19 cellular contexts compared by ENCODE assay signal in genomic region chr6:43953256-43953655, GRCh38.
DNase-seq lines count a peak whose midpoint lies in the region; ATAC-seq and TF ChIP-seq lines count a peak whose summit lies in the region.
"Had no signal": no experiment of that assay in that cellular context is flagged by ENCODE, and none has a peak within 500 bp of the region (broad histone marks: within the 10 kb centered on the region; RNA-seq: fewer than 3 reads in every experiment).

No MANE protein-coding gene starts in this region.

- ATAC-seq in HG03135 (IDR thresholded peaks at IDR 0.05; ENCODE audit: unreplicated experiment): no peak
- no peak for ATAC-seq in HG03280 (IDR thresholded peaks at IDR 0.05; ENCODE audit: unreplicated experiment)
- ATAC-seq: effector memory CD8-positive, alpha-beta T cell had no signal

- H3K4me3 ChIP-seq in adrenal gland: no peak overlapping the region
- H3K4me3 ChIP-seq: coronary artery, GM23248, testis had no signal

- 46 to 73% (median 53%) methylated on average over 2 of the region's 2 CpGs for WGBS in adrenal gland, 4 donors

- H3K4me1 ChIP-seq in adrenal gland (replicated peaks in 1 of 2): peaks cover 10 to 24% of the 10 kb centered on the region in 2 donors

- no peak for TF ChIP-seq CTCF in adrenal gland (IDR thresholded peaks at IDR 0.05)

- no peaks in the 10 kb centered on the region for H3K27me3 ChIP-seq in adrenal gland
- H3K27me3 ChIP-seq: testis had no signal

- H3K36me3 ChIP-seq in adrenal gland (replicated peaks in 1 of 2): no peaks in the 10 kb centered on the region

- DNase-seq in NOMO-1 treated with DMSO at 0.1 percent for 48 hours (lab: John Stamatoyannopoulos, UW; ENCODE audit: unreplicated experiment): peak; percentile 4
- DNase-seq in NOMO-1 treated with dmso at 0.1 percent for 144 hours (lab: John Stamatoyannopoulos, UW; ENCODE audit: unreplicated experiment): no peak
- peak; percentile 0 for DNase-seq in Daoy (ENCODE audit: low read depth)
- peak in 1 of 7 donors; percentile 48 for DNase-seq in adrenal gland
- DNase-seq in mesenteric fat pad (ENCODE audit: low spot score): peak; percentile 43
- DNase-seq in NCI-H1092 treated with DMSO at 0.1 percent for 48 hours (lab: John Stamatoyannopoulos, UW): no peak
- DNase-seq: activated CD4-positive, alpha-beta T cell treated with anti-CD3 and anti-CD28 coated beads, Interleukin-2, amount 10 ng/mL, durations not matched to agents 7 days and 5 days; CD4-positive, alpha-beta memory T cell; effector memory CD8-positive, alpha-beta T cell; HFFc6; NCI-H1105 treated with DMSO at 0.1 percent for 48 hours; NCI-H2029 treated with DMSO at 0.1 percent for 48 hours; NCI-H526 treated with DMSO at 0.1 percent for 48 hours; stimulated activated naive CD4-positive, alpha-beta T cell had no signal

- no peaks in the 10 kb centered on the region for H3K9me3 ChIP-seq in adrenal gland (replicated peaks in 1 of 3)
- H3K9me3 ChIP-seq: testis had no signal

- H3K27ac ChIP-seq in adrenal gland: peak overlapping the region in 3 of 5 donors; percentile 81 to 87 (median 84)
- H3K27ac ChIP-seq: coronary artery, GM23248, testis had no signal

- intact Hi-C loops in adrenal gland (cut with DNase I): loop anchor here (5.0 kb wide), 2 partner anchors 186 to 191 kb away; no protein-coding TSS in a partner anchor

- TF ChIP-seq POLR2A in adrenal gland (IDR thresholded peaks at IDR 0.05): no peak

Comparison
In these comparisons a context has a peak if more than half of its experiments do, and no peak if none do; other contexts are left out.
1. DNase-seq: peak in NOMO-1 treated with DMSO at 0.1 percent for 48 hours (single experiment), Daoy (single experiment) and mesenteric fat pad (single experiment); none in NOMO-1 treated with dmso at 0.1 percent for 144 hours (single experiment) and NCI-H1092 treated with DMSO at 0.1 percent for 48 hours (single experiment).